In the genomic region with DNA sequence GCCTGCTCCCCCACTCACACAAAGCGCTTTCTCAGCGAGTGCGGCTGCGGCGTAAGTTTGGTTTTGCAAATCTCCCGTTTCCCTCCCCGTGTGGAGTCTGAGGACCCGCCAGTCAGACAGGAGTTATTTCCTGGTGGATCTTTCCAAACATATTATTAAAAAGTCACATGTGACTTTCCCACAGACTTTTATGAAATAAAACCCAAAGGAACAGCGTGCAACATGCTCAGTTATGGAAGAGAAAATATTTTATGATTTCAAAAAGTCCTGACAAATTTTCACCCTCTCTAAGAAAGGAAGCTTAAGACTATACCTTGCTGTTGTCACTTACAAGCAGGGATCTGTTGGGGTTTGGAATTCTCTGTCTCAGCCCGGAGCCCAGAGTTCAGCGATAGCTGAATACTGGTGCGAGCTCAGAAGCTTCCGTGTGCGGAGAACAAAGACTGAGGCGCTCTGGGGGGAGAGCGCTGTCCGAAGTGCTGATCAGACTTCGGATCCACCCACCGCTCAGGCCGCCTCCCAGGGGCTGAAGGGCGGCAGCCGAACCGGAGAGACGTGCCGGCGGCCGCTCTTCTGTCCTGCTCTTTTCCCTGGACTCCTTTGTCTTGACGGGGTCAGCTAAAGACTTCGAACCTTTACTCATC, we compare ENCODE assay signal across 8 cellular contexts. TPM values are rescaled to one million over a fixed set of nuclear protein-coding genes. Genes with fewer than 3 reads are reported as not detected.
DNase-seq lines count a peak whose midpoint lies in the region; ATAC-seq and TF ChIP-seq lines count a peak whose summit lies in the region.

No MANE protein-coding gene starts in this region.

- no peak overlapping the region for H3K27ac ChIP-seq in left ventricle myocardium inferior (replicated peaks)

- H3K36me3 ChIP-seq in left ventricle myocardium inferior = no peaks in the 10 kb centered on the region

- peaks cover 2% of the 10 kb centered on the region for H3K4me1 Mint-ChIP-seq in activated CD8-positive, alpha-beta T cell treated with anti-CD3 and anti-CD28 coated beads for 36 hours (ENCODE audit: low read depth)

- no peaks in the 10 kb centered on the region for H3K36me3 Mint-ChIP-seq in activated CD8-positive, alpha-beta T cell treated with anti-CD3 and anti-CD28 coated beads for 36 hours (ENCODE audit: low read depth)

- no peaks in the 10 kb centered on the region for H3K9me3 Mint-ChIP-seq in activated CD8-positive, alpha-beta T cell treated with anti-CD3 and anti-CD28 coated beads for 36 hours

- peaks cover 93% of the 10 kb centered on the region for H3K27me3 ChIP-seq in left ventricle myocardium inferior (ENCODE audit: low read depth)

- peak; percentile 20 for DNase-seq in AG10803 (ENCODE audit: low read depth)
- peak; percentile 47 for DNase-seq in HPDE6-E6E7 (ENCODE audit: extremely low spot score)
- DNase-seq in activated CD8-positive, alpha-beta T cell treated with anti-CD3 and anti-CD28 coated beads for 36 hours = peak; percentile 52
- peak; percentile 38 for DNase-seq in left ventricle myocardium inferior
- DNase-seq in stimulated activated CD4-positive, alpha-beta T cell treated with anti-CD3 and anti-CD28 coated beads, Interleukin-2, amount 100 ng/mL, for 48 hours = peak; percentile 7 to 28

- CTCF ChIA-PET in activated CD8-positive, alpha-beta T cell treated with anti-CD3 and anti-CD28 coated beads for 36 hours (lab: Charles Lee) = interaction anchor here (0.9 kb wide), 1 partner anchor 16 kb away, joined by 4 read pairs; no protein-coding TSS in a partner anchor

- H3K27me3 Mint-ChIP-seq in activated CD8-positive, alpha-beta T cell treated with anti-CD3 and anti-CD28 coated beads for 36 hours = peaks cover 47% of the 10 kb centered on the region

- no peak overlapping the region for H3K27ac Mint-ChIP-seq in activated CD8-positive, alpha-beta T cell treated with anti-CD3 and anti-CD28 coated beads for 36 hours

- POLR2A ChIA-PET in activated CD8-positive, alpha-beta T cell treated with anti-CD3 and anti-CD28 coated beads for 36 hours (lab: Charles Lee) = no interaction called here

- H3K4me3 Mint-ChIP-seq in activated CD8-positive, alpha-beta T cell treated with anti-CD3 and anti-CD28 coated beads for 36 hours = no peak overlapping the region

- H3K9me3 ChIP-seq in left ventricle myocardium inferior (replicated peaks) = no peaks in the 10 kb centered on the region

- H3K4me1 ChIP-seq in left ventricle myocardium inferior = no peaks in the 10 kb centered on the region

- intact Hi-C loops in activated CD8-positive, alpha-beta T cell treated with anti-CD3 and anti-CD28 coated beads for 36 hours (cut with micrococcal nuclease) = no loop called here
- intact Hi-C loops in left ventricle myocardium inferior (cut with micrococcal nuclease) = no loop called here

- H3K4me3 ChIP-seq in AG10803 (ENCODE audit: low read length) (no peak overlapping the region), left ventricle myocardium inferior (no peak overlapping the region)

- peak; percentile 75 for ATAC-seq in activated CD8-positive, alpha-beta T cell treated with anti-CD3 and anti-CD28 coated beads for 36 hours
- ATAC-seq in GM18498 (IDR thresholded peaks at IDR 0.05; ENCODE audit: unreplicated experiment) = no peak
- ATAC-seq in GM18861 (IDR thresholded peaks at IDR 0.05; ENCODE audit: unreplicated experiment) = no peak
- no peak for ATAC-seq in GM18870 (IDR thresholded peaks at IDR 0.05; ENCODE audit: unreplicated experiment)

- TF ChIP-seq CTCF in AG10803 (conservative IDR thresholded peaks at IDR 0.05; ENCODE audit: low read length) (no peak), left ventricle myocardium inferior (IDR thresholded peaks at IDR 0.05; ENCODE audit: borderline replicate concordance) (no peak)
- no peak for TF ChIP-seq CTCF in activated CD8-positive, alpha-beta T cell treated with anti-CD3 and anti-CD28 coated beads for 36 hours (IDR thresholded peaks at IDR 0.05)

RNA-seq across cellular contexts. Expression of gene MYT1, which starts 2.5 kb away (rescaled TPM):
- total RNA-seq in activated CD8-positive, alpha-beta T cell treated with anti-CD3 and anti-CD28 coated beads for 36 hours = not detected
- 0.11 TPM for total RNA-seq in left ventricle myocardium inferior

RNA-seq across cellular contexts. Expression of gene NPBWR2, which starts 54.4 kb away (rescaled TPM):
- total RNA-seq in activated CD8-positive, alpha-beta T cell treated with anti-CD3 and anti-CD28 coated beads for 36 hours = not detected
- not detected for total RNA-seq in left ventricle myocardium inferior
